In genomic region chr17:31497431-31497830, GRCh38 we compare ENCODE assay signal across 25 cellular contexts.
A peak's percentile ranks its signal among the peaks of the same experiment; 100 is the strongest.
DNase-seq lines count a peak whose midpoint lies in the region; ATAC-seq and TF ChIP-seq lines count a peak whose summit lies in the region.
"Had no signal": no experiment of that assay in that cellular context is flagged by ENCODE, and none has a peak within 500 bp of the region (broad histone marks: within the 10 kb centered on the region; RNA-seq: fewer than 3 reads in every experiment).

No MANE protein-coding gene starts in this region.

- H3K27me3 Mint-ChIP-seq in activated CD4-positive, alpha-beta memory T cell treated with anti-CD3 and anti-CD28 coated beads for 36 hours: no peaks in the 10 kb centered on the region
- H3K27me3 Mint-ChIP-seq in activated CD4-positive, alpha-beta memory T cell treated with anti-CD3 and anti-CD28 coated beads, Interleukin-2, amount 10 ng/mL, durations not matched to agents 7 days and 5 days: no peaks in the 10 kb centered on the region
- H3K27me3 Mint-ChIP-seq in CD8-positive, alpha-beta memory T cell: no peaks in the 10 kb centered on the region
- no peaks in the 10 kb centered on the region for H3K27me3 Mint-ChIP-seq in central memory CD8-positive, alpha-beta T cell

- no peak overlapping the region for H2AFZ ChIP-seq in osteoblast (ENCODE audit: low read length)
- H2AFZ ChIP-seq: hepatocyte had no signal

- CTCF ChIA-PET in activated CD4-positive, alpha-beta memory T cell treated with anti-CD3 and anti-CD28 coated beads for 36 hours (lab: Charles Lee): interaction anchor here (1.5 to 2.6 kb wide), 2 partner anchors 7 to 11 kb away, joined by 3 to 11 read pairs; no protein-coding TSS in a partner anchor
- CTCF ChIA-PET in activated CD4-positive, alpha-beta memory T cell treated with anti-CD3 and anti-CD28 coated beads, Interleukin-2, amount 10 ng/mL, durations not matched to agents 7 days and 5 days (lab: Charles Lee): interaction anchor here (1.2 to 3.1 kb wide), 2 partner anchors 9 to 11 kb away, joined by 4 to 23 read pairs; no protein-coding TSS in a partner anchor
- CTCF ChIA-PET in CD8-positive, alpha-beta memory T cell (lab: Charles Lee): interaction anchor here (1.1 to 2.9 kb wide), 2 partner anchors 11 to 59 kb away, joined by 4 to 11 read pairs; no protein-coding TSS in a partner anchor

- no peak overlapping the region for H3K4me3 ChIP-seq in CD8-positive, alpha-beta memory T cell (ENCODE audit: low read length)
- H3K4me3 ChIP-seq in osteoblast (ENCODE audit: insufficient read depth, low read length) (no peak overlapping the region), SJCRH30 (no peak overlapping the region)
- H3K4me3 ChIP-seq: hepatocyte, mucosa of descending colon, transverse colon had no signal

- DNase-seq in activated CD4-positive, alpha-beta memory T cell treated with anti-CD3 and anti-CD28 coated beads for 36 hours: no peak
- DNase-seq in activated CD4-positive, alpha-beta memory T cell treated with anti-CD3 and anti-CD28 coated beads, Interleukin-2, amount 10 ng/mL, durations not matched to agents 7 days and 5 days: no peak
- DNase-seq in CD8-positive, alpha-beta memory T cell: no peak
- no peak for DNase-seq in central memory CD8-positive, alpha-beta T cell (ENCODE audit: low spot score in 2 of 2)
- peak; percentile 10 for DNase-seq in osteoblast (ENCODE audit: insufficient read length, low spot score, missing footprints)
- DNase-seq in activated gamma-delta T cell treated with Interleukin-2 at 50 U/mL for 16 hours: no peak
- DNase-seq in SJCRH30: no peak
- DNase-seq: activated gamma-delta T cell; BE2C; effector memory CD4-positive, alpha-beta T cell; IMR-90; left ventricle myocardium superior; mucosa of descending colon; NCI-H1417; NCI-H2081 treated with DMSO at 0.1 percent for 48 hours; NCI-H446; PC-3; Right ventricle myocardium superior; small intestine; stimulated activated CD4-positive, alpha-beta T cell treated with anti-CD3 and anti-CD28 coated beads, Interleukin-4, amount 100 ng/mL, for 1 hour; transverse colon had no signal

- H3K4me1 Mint-ChIP-seq in activated CD4-positive, alpha-beta memory T cell treated with anti-CD3 and anti-CD28 coated beads for 36 hours (ENCODE audit: low read depth): peaks cover 70% of the 10 kb centered on the region
- peaks cover 56% of the 10 kb centered on the region for H3K4me1 Mint-ChIP-seq in activated CD4-positive, alpha-beta memory T cell treated with anti-CD3 and anti-CD28 coated beads, Interleukin-2, amount 10 ng/mL, durations not matched to agents 7 days and 5 days
- H3K4me1 Mint-ChIP-seq in CD8-positive, alpha-beta memory T cell: peaks cover 54 to 83% (median 61%) of the 10 kb centered on the region in 3 donors
- H3K4me1 Mint-ChIP-seq in central memory CD8-positive, alpha-beta T cell: peaks cover 53% of the 10 kb centered on the region

- H3K4me2 ChIP-seq in osteoblast (ENCODE audit: insufficient read depth, low read length): no peak overlapping the region
- H3K4me2 ChIP-seq: hepatocyte had no signal

- H3K27me3 ChIP-seq in CD8-positive, alpha-beta memory T cell (ENCODE audit: insufficient read depth, low read length, poor library complexity, severe bottlenecking): no peaks in the 10 kb centered on the region
- H3K27me3 ChIP-seq in osteoblast (ENCODE audit: insufficient read depth, low read length): peaks cover 45% of the 10 kb centered on the region
- H3K27me3 ChIP-seq in SJCRH30: peaks cover 14% of the 10 kb centered on the region; the same call in 1 of the 2 replicates
- H3K27me3 ChIP-seq: BE2C, hepatocyte, transverse colon had no signal

- peaks cover 2% of the 10 kb centered on the region for H3K36me3 Mint-ChIP-seq in activated CD4-positive, alpha-beta memory T cell treated with anti-CD3 and anti-CD28 coated beads for 36 hours
- peaks cover 12% of the 10 kb centered on the region for H3K36me3 Mint-ChIP-seq in activated CD4-positive, alpha-beta memory T cell treated with anti-CD3 and anti-CD28 coated beads, Interleukin-2, amount 10 ng/mL, durations not matched to agents 7 days and 5 days (ENCODE audit: low read depth)
- H3K36me3 Mint-ChIP-seq in CD8-positive, alpha-beta memory T cell: peaks cover 0 to 4% (median 0%) of the 10 kb centered on the region in 3 donors
- peaks cover 1% of the 10 kb centered on the region for H3K36me3 Mint-ChIP-seq in central memory CD8-positive, alpha-beta T cell (ENCODE audit: insufficient read depth)

- H3K27ac ChIP-seq in CD8-positive, alpha-beta memory T cell (ENCODE audit: low read depth, low read length): no peak overlapping the region
- H3K27ac ChIP-seq in osteoblast (ENCODE audit: low read depth, low read length) (no peak overlapping the region), SJCRH30 (no peak overlapping the region)
- H3K27ac ChIP-seq: hepatocyte, HL-60, transverse colon had no signal

- H3K4me1 ChIP-seq in CD8-positive, alpha-beta memory T cell (ENCODE audit: insufficient read depth, low read length): peaks cover 68% of the 10 kb centered on the region
- H3K4me1 ChIP-seq in osteoblast (ENCODE audit: insufficient read depth, low read length): peaks cover 9% of the 10 kb centered on the region
- H3K4me1 ChIP-seq in SJCRH30: peaks cover 17% of the 10 kb centered on the region
- H3K4me1 ChIP-seq: BE2C had no signal

- TF ChIP-seq CTCF in osteoblast (IDR thresholded peaks at IDR 0.05; ENCODE audit: extremely low read depth, low read depth, low read length): no peak

- no peaks in the 10 kb centered on the region for H3K9me3 Mint-ChIP-seq in activated CD4-positive, alpha-beta memory T cell treated with anti-CD3 and anti-CD28 coated beads for 36 hours
- H3K9me3 Mint-ChIP-seq in activated CD4-positive, alpha-beta memory T cell treated with anti-CD3 and anti-CD28 coated beads, Interleukin-2, amount 10 ng/mL, durations not matched to agents 7 days and 5 days: no peaks in the 10 kb centered on the region
- no peaks in the 10 kb centered on the region for H3K9me3 Mint-ChIP-seq in CD8-positive, alpha-beta memory T cell
- no peaks in the 10 kb centered on the region for H3K9me3 Mint-ChIP-seq in central memory CD8-positive, alpha-beta T cell

- no peaks in the 10 kb centered on the region for H3K36me3 ChIP-seq in CD8-positive, alpha-beta memory T cell (ENCODE audit: insufficient read depth, low read length)
- H3K36me3 ChIP-seq in osteoblast (ENCODE audit: insufficient read depth, low read length): no peaks in the 10 kb centered on the region
- no peaks in the 10 kb centered on the region for H3K36me3 ChIP-seq in SJCRH30
- H3K36me3 ChIP-seq: BE2C, transverse colon had no signal

- intact Hi-C loops in activated CD4-positive, alpha-beta memory T cell treated with anti-CD3 and anti-CD28 coated beads for 36 hours (cut with micrococcal nuclease): no loop called here

- H3K79me2 ChIP-seq in osteoblast (ENCODE audit: insufficient read depth, low read length): no peaks in the 10 kb centered on the region

- POLR2A ChIA-PET in activated CD4-positive, alpha-beta memory T cell treated with anti-CD3 and anti-CD28 coated beads for 36 hours (lab: Charles Lee): interaction anchor here (1.7 to 2.6 kb wide), 2 partner anchors 9 to 11 kb away, joined by 6 to 12 read pairs; no protein-coding TSS in a partner anchor
- POLR2A ChIA-PET in activated CD4-positive, alpha-beta memory T cell treated with anti-CD3 and anti-CD28 coated beads, Interleukin-2, amount 10 ng/mL, durations not matched to agents 7 days and 5 days (lab: Charles Lee): interaction anchor here (1.8 to 3.6 kb wide), 2 partner anchors 9 to 12 kb away, joined by 8 to 42 read pairs; no protein-coding TSS in a partner anchor
- POLR2A ChIA-PET in CD8-positive, alpha-beta memory T cell (lab: Charles Lee): interaction anchor here (0.8 to 1.1 kb wide), 2 partner anchors 10 to 11 kb away, joined by 3 to 4 read pairs; no protein-coding TSS in a partner anchor

- no peaks in the 10 kb centered on the region for H3K9me3 ChIP-seq in CD8-positive, alpha-beta memory T cell (ENCODE audit: low read length)
- H3K9me3 ChIP-seq in osteoblast (ENCODE audit: low read depth, low read length) (no peaks in the 10 kb centered on the region), SJCRH30 (replicated peaks) (no peaks in the 10 kb centered on the region)
- H3K9me3 ChIP-seq: BE2C, mucosa of descending colon, transverse colon had no signal

- H3K27ac Mint-ChIP-seq in activated CD4-positive, alpha-beta memory T cell treated with anti-CD3 and anti-CD28 coated beads for 36 hours: peak overlapping the region; percentile 65
- H3K27ac Mint-ChIP-seq in activated CD4-positive, alpha-beta memory T cell treated with anti-CD3 and anti-CD28 coated beads, Interleukin-2, amount 10 ng/mL, durations not matched to agents 7 days and 5 days: no peak overlapping the region
- peak overlapping the region; percentile 47 to 97 (median 89) for H3K27ac Mint-ChIP-seq in CD8-positive, alpha-beta memory T cell
- H3K27ac Mint-ChIP-seq in central memory CD8-positive, alpha-beta T cell (ENCODE audit: low read depth): peak overlapping the region; percentile 89

- no peak overlapping the region for H3K4me3 Mint-ChIP-seq in activated CD4-positive, alpha-beta memory T cell treated with anti-CD3 and anti-CD28 coated beads for 36 hours
- no peak overlapping the region for H3K4me3 Mint-ChIP-seq in activated CD4-positive, alpha-beta memory T cell treated with anti-CD3 and anti-CD28 coated beads, Interleukin-2, amount 10 ng/mL, durations not matched to agents 7 days and 5 days
- peak overlapping the region in 4 of 7 donors; percentile 38 to 83 (median 50) for H3K4me3 Mint-ChIP-seq in CD8-positive, alpha-beta memory T cell
- peak overlapping the region; percentile 2 for H3K4me3 Mint-ChIP-seq in central memory CD8-positive, alpha-beta T cell

- H4K20me1 ChIP-seq in osteoblast (ENCODE audit: insufficient read depth, low read length): no peaks in the 10 kb centered on the region

- ATAC-seq in central memory CD8-positive, alpha-beta T cell (replicated peaks; ENCODE audit: extremely low read depth, poor library complexity, severe bottlenecking): no peak
- ATAC-seq in GM19397 (IDR thresholded peaks at IDR 0.05; ENCODE audit: unreplicated experiment): no peak
- ATAC-seq: esophagus mucosa, left ventricle myocardium superior, mucosa of descending colon, PC-3 had no signal

Comparison
In these comparisons a context has a peak if more than half of its experiments do, and no peak if none do; other contexts are left out.
1. H3K4me3 Mint-ChIP-seq: peak in CD8-positive, alpha-beta memory T cell (4 of 7) and central memory CD8-positive, alpha-beta T cell (single experiment); none in activated CD4-positive, alpha-beta memory T cell treated with anti-CD3 and anti-CD28 coated beads for 36 hours (single experiment) and activated CD4-positive, alpha-beta memory T cell treated with anti-CD3 and anti-CD28 coated beads, Interleukin-2, amount 10 ng/mL, durations not matched to agents 7 days and 5 days (single experiment).